ENCODE assay signal across 8 cellular contexts in the genomic region with DNA sequence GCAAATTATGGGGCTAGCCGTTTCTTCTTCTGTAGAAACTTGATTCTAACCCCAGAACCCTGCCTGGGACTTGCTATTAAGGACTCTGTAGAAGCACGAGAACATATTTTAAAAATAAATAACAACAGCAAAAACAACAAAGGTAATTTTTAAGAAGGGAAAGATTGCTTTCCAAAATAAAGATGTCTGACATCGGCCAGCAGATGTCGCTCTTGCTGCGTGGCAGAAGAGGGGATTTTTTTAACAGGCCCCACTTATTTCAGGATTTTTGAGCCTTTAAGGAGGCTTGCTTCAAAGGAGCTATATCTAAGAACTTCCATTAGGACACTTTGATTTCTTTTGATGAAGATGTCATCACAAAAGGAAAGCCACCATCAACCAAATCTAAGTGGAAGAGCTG.
A peak's percentile ranks its signal among the peaks of the same experiment; 100 is the strongest.
DNase-seq lines count a peak whose midpoint lies in the region; TF ChIP-seq lines count a peak whose summit lies in the region.

No MANE protein-coding gene starts in this region.

- peak; percentile 85 to 91 for TF ChIP-seq RAD21 in liver (IDR thresholded peaks at IDR 0.05)

- no peak overlapping the region for H3K9ac ChIP-seq in liver (ENCODE audit: low read depth in 1 of 2, low read length in 2 of 2)

- no peaks in the 10 kb centered on the region for H3K9me3 ChIP-seq in liver (ENCODE audit: control insufficient read depth in 4 of 4, low read length in 3 of 4)

- H3K4me1 ChIP-seq in liver (ENCODE audit: control insufficient read depth in 4 of 4, insufficient read depth in 4 of 4, low read length in 3 of 4) = no peaks in the 10 kb centered on the region

- no peaks in the 10 kb centered on the region for H3K36me3 ChIP-seq in liver (ENCODE audit: control insufficient read depth in 4 of 4, insufficient read depth in 3 of 4, low read depth in 1 of 4, low read length in 3 of 4)

- H3K27me3 ChIP-seq in liver (ENCODE audit: control insufficient read depth in 4 of 4, insufficient read depth in 4 of 4, low read length in 3 of 4) = no peaks in the 10 kb centered on the region

- H3K27ac ChIP-seq in VCaP (no peak overlapping the region), liver (ENCODE audit: low read depth in 1 of 2, low read length in 2 of 2) (no peak overlapping the region)

- TF ChIP-seq CTCF in GM10266 (IDR thresholded peaks at IDR 0.05; ENCODE audit: control insufficient read depth, insufficient read depth, low read depth, missing control alignments) (peak; percentile 54), VCaP (conservative IDR thresholded peaks at IDR 0.05) (peak; percentile 82), liver (IDR thresholded peaks at IDR 0.05; ENCODE audit: low read depth, low read length, missing input control) (peak; percentile 72)

- WGBS in liver = 10% methylated on average over 5 of the region's 5 CpGs

- H3K4me3 ChIP-seq in liver (ENCODE audit: low read depth in 1 of 3, low read length in 3 of 3) = no peak overlapping the region

- peak; percentile 17 for DNase-seq in GM10266 (ENCODE audit: extremely low spot score)
- DNase-seq in NCI-H1092 (lab: John Stamatoyannopoulos, UW) = peak; percentile 23
- DNase-seq in cerebellar cortex (ENCODE audit: low spot score) = peak; percentile 51
- peak; percentile 22 to 32 for DNase-seq in stimulated activated CD8-positive, alpha-beta memory T cell treated with anti-CD3 and anti-CD28 coated beads, Interleukin-2, amount 100 ng/mL, for 1 hour (ENCODE audit: low read depth in 2 of 2)
- no peak for DNase-seq in SHP77 treated with DMSO at 0.1 percent for 48 hours (lab: John Stamatoyannopoulos, UW)
- DNase-seq in middle frontal gyrus (ENCODE audit: extremely low spot score, low spot score) = no peak

TF ChIP-seq in liver, 16 proteins besides CTCF, POLR2A, EP300 and RAD21:
- TF ChIP-seq NR2F2 (IDR thresholded peaks at IDR 0.05) = no peak

Comparison
In these comparisons a context has a peak if more than half of its experiments do, and no peak if none do; other contexts are left out.
1. DNase-seq: peak in GM10266 (single experiment), NCI-H1092 (single experiment), cerebellar cortex (single experiment) and stimulated activated CD8-positive, alpha-beta memory T cell treated with anti-CD3 and anti-CD28 coated beads, Interleukin-2, amount 100 ng/mL, for 1 hour (2 of 2); none in SHP77 treated with DMSO at 0.1 percent for 48 hours (single experiment) and middle frontal gyrus (single experiment).
2. Peak in every context shown above with its lines, with median percentiles within 50 percentile points of each other: CTCF ChIP-seq.